8 cellular contexts compared by ENCODE assay signal in genomic region chr17:35022536-35023063, GRCh38. TPM values are rescaled to one million over a fixed set of nuclear protein-coding genes. Genes with fewer than 3 reads are reported as not detected.
DNase-seq lines count a peak whose midpoint lies in the region; ATAC-seq and TF ChIP-seq lines count a peak whose summit lies in the region.

No MANE protein-coding gene starts in this region.

- H3K4me3 ChIP-seq in MM.1S (ENCODE audit: low read length) (0 out of 2 replicates have a peak overlapping the region, but pooled peaks have one; percentile 6), colonic mucosa (no peak overlapping the region), lung (no peak overlapping the region)

- DNase-seq in GM03348 (ENCODE audit: low spot score): peak; percentile 83
- DNase-seq in MM.1S: peak; percentile 89
- DNase-seq in activated CD4-positive, alpha-beta T cell treated with anti-CD3 and anti-CD28 coated beads, Interleukin-2, amount 50 U/mL, for 1 hour: peak; percentile 67
- DNase-seq in colonic mucosa: peak; percentile 23
- DNase-seq in lung (ENCODE audit: low spot score): peak; percentile 83
- peak; percentile 58 to 69 (median 64) for DNase-seq in stimulated activated CD4-positive, alpha-beta T cell treated with anti-CD3 and anti-CD28 coated beads, TNF-alpha, amount 100 ng/mL, for 48 hours (ENCODE audit: low read depth in 3 of 3)

- no peaks in the 10 kb centered on the region for H3K9me3 ChIP-seq in MM.1S (replicated peaks; ENCODE audit: insufficient read depth, low read length)
- no peaks in the 10 kb centered on the region for H3K9me3 ChIP-seq in colonic mucosa
- no peaks in the 10 kb centered on the region for H3K9me3 ChIP-seq in lung (ENCODE audit: control insufficient read depth in 2 of 2, insufficient read depth in 1 of 2, low read length in 1 of 2)

- ATAC-seq in lung (ENCODE audit: insufficient read depth, low FRiP score): peak; percentile 90
- no peak for ATAC-seq in GM18519 (IDR thresholded peaks at IDR 0.05; ENCODE audit: low FRiP score, unreplicated experiment)
- ATAC-seq in HG03469 (IDR thresholded peaks at IDR 0.05; ENCODE audit: unreplicated experiment): no peak

- peaks cover 18% of the 10 kb centered on the region for H3K4me1 ChIP-seq in MM.1S (ENCODE audit: low read length)
- H3K4me1 ChIP-seq in colonic mucosa: no peaks in the 10 kb centered on the region
- peaks cover 2 to 3% of the 10 kb centered on the region in 2 donors for H3K4me1 ChIP-seq in lung (ENCODE audit: control insufficient read depth in 2 of 2, insufficient read depth in 2 of 2, low read length in 2 of 2)

- H3K27ac ChIP-seq in MM.1S (ENCODE audit: low read length) (peak overlapping the region; percentile 62), colonic mucosa (peak overlapping the region; percentile 7), lung (ENCODE audit: low read depth in 1 of 2, low read length in 1 of 2) (peak overlapping the region; percentile 72 to 91)

- intact Hi-C loops in colonic mucosa (cut with DNase I): no loop called here

- H4K20me1 ChIP-seq in MM.1S (ENCODE audit: insufficient read depth, low read length): no peaks in the 10 kb centered on the region

- no peaks in the 10 kb centered on the region for H3K9me2 ChIP-seq in MM.1S (replicated peaks; ENCODE audit: insufficient read depth, low read length)

- H3K4me2 ChIP-seq in MM.1S (ENCODE audit: low read depth, low read length): peak overlapping the region; percentile 53

- peak overlapping the region; percentile 41 for H2AFZ ChIP-seq in MM.1S (ENCODE audit: low read length)

- H3K27me3 ChIP-seq in MM.1S (replicated peaks; ENCODE audit: insufficient read depth, low read length): no peaks in the 10 kb centered on the region
- H3K27me3 ChIP-seq in colonic mucosa: no peaks in the 10 kb centered on the region
- H3K27me3 ChIP-seq in lung (ENCODE audit: control insufficient read depth, insufficient read depth): no peaks in the 10 kb centered on the region

- H3K9ac ChIP-seq in MM.1S (ENCODE audit: low read length) (peak overlapping the region; percentile 24; the same call in 1 of the 2 replicates), colonic mucosa (ENCODE audit: low read depth in 2 of 2, low read length in 2 of 2) (no peak overlapping the region)

- H3K79me2 ChIP-seq in MM.1S (ENCODE audit: low read length): peaks cover 6% of the 10 kb centered on the region

- 16 to 21% methylated on average over 8 of the region's 8 CpGs for WGBS in lung, 2 donors

- peaks cover 4% of the 10 kb centered on the region; the same call in 1 of the 2 replicates for H3F3A ChIP-seq in MM.1S (ENCODE audit: insufficient read depth, low read length)

- TF ChIP-seq CTCF in MM.1S (IDR thresholded peaks at IDR 0.05; ENCODE audit: low read length): no peak
- TF ChIP-seq CTCF in colonic mucosa (IDR thresholded peaks at IDR 0.05): no peak
- no peak for TF ChIP-seq CTCF in lung (IDR thresholded peaks at IDR 0.05; ENCODE audit: control extremely low read depth, extremely low read depth)

- H3K36me3 ChIP-seq in MM.1S (replicated peaks; ENCODE audit: insufficient read depth, low read length) (no peaks in the 10 kb centered on the region), colonic mucosa (peaks cover 10% of the 10 kb centered on the region), lung (ENCODE audit: control insufficient read depth in 2 of 2, insufficient read depth in 2 of 2, low read length in 2 of 2) (peaks cover 4 to 8% of the 10 kb centered on the region in 2 donors)

RNA-seq across cellular contexts. Expression of gene RFFL, which starts 40.9 kb away (rescaled TPM):
- 10 to 100 TPM; 48.4 to 82.5 TPM for total RNA-seq in colonic mucosa
- total RNA-seq in lung: 10 to 100 TPM; 18.4 to 38.1 TPM
- 10 to 100 TPM in 1 of 2 donors, 1 to 10 TPM in 1; 5.8 to 25.4 TPM for polyA plus RNA-seq in lung

RNA-seq across cellular contexts. Expression of gene LIG3, which starts 42.3 kb away (rescaled TPM):
- total RNA-seq in colonic mucosa (10 to 100 TPM; 29.1 to 42.9 TPM), lung (10 to 100 TPM; 35.1 to 40.9 TPM)
- 10 to 100 TPM in 1 of 2 donors, 1 to 10 TPM in 1; 6.2 to 17.1 TPM for polyA plus RNA-seq in lung

Comparison
In these comparisons a context has a peak if more than half of its experiments do, and no peak if none do; other contexts are left out.
1. DNase-seq: peak in every context shown above with its lines; median percentile 89 in MM.1S; 83 in GM03348; 83 in lung; 67 in activated CD4-positive, alpha-beta T cell treated with anti-CD3 and anti-CD28 coated beads, Interleukin-2, amount 50 U/mL, for 1 hour; 64 in stimulated activated CD4-positive, alpha-beta T cell treated with anti-CD3 and anti-CD28 coated beads, TNF-alpha, amount 100 ng/mL, for 48 hours; 23 in colonic mucosa.
2. H3K27ac ChIP-seq: peak in every context shown above with its lines; median percentile 82 in lung; 62 in MM.1S; 7 in colonic mucosa.